ENCODE assay signal across 18 cellular contexts in genomic region chr4:2265113-2266110, GRCh38. TPM values are rescaled to one million over a fixed set of nuclear protein-coding genes. Genes with fewer than 3 reads are reported as not detected.
DNase-seq lines count a peak whose midpoint lies in the region; ATAC-seq and TF ChIP-seq lines count a peak whose summit lies in the region.
"Had no signal": no experiment of that assay in that cellular context is flagged by ENCODE, and none has a peak within 500 bp of the region (broad histone marks: within the 10 kb centered on the region; RNA-seq: fewer than 3 reads in every experiment).

No MANE protein-coding gene starts in this region.

- H2AK9ac ChIP-seq in IMR-90 (replicated peaks; ENCODE audit: low read depth, low read length, poor library complexity), result no peak overlapping the region

- peaks cover 7 to 11% of the 10 kb centered on the region in 2 experiments; a peak in 3 of 4 replicates for H3K79me1 ChIP-seq in IMR-90 (ENCODE audit: low read depth in 1 of 2, low read length in 2 of 2)

- H4K5ac ChIP-seq in IMR-90 (ENCODE audit: low read depth, low read length), result no peak overlapping the region

- H3K14ac ChIP-seq in IMR-90 (replicated peaks; ENCODE audit: low read depth, low read length), result no peak overlapping the region

- H4K20me1 ChIP-seq in IMR-90 (ENCODE audit: insufficient read depth, low read length), result no peaks in the 10 kb centered on the region
- peaks cover 6% of the 10 kb centered on the region for H4K20me1 ChIP-seq in Karpas-422 (ENCODE audit: insufficient read depth, low read depth, low read length)

- H3K4me1 Mint-ChIP-seq in chondrocyte (ENCODE audit: low read depth) (peaks cover 3% of the 10 kb centered on the region), progenitor cell of endocrine pancreas (ENCODE audit: low read depth) (no peaks in the 10 kb centered on the region)
- H3K4me1 Mint-ChIP-seq: activated CD4-positive, alpha-beta T cell treated with anti-CD3 and anti-CD28 coated beads, Interleukin-2, amount 10 ng/mL, durations not matched to agents 24 days and 14 days had no signal

- H3K9me3 ChIP-seq in IMR-90 (ENCODE audit: control insufficient read depth, insufficient read depth, low read length), result no peaks in the 10 kb centered on the region
- H3K9me3 ChIP-seq in lower lobe of right lung, result no peaks in the 10 kb centered on the region
- no peaks in the 10 kb centered on the region for H3K9me3 ChIP-seq in subcutaneous abdominal adipose tissue (ENCODE audit: control insufficient read depth in 5 of 5, low read length in 5 of 5)
- H3K9me3 ChIP-seq in Karpas-422 (ENCODE audit: low read length), result no peaks in the 10 kb centered on the region
- H3K9me3 ChIP-seq: BLaER1 treated with 17β-estradiol and CSF1 and Interleukin-3, amounts not matched to agents 10 nM and 100 nM; left lung had no signal

- H3K79me2 ChIP-seq in Karpas-422 (ENCODE audit: low read length), result peaks cover 9% of the 10 kb centered on the region

- POLR2A ChIA-PET in IMR-90 (lab: Charles Lee; ENCODE audit: unreplicated experiment), result no interaction called here

- DNase-seq in IMR-90, result no peak
- DNase-seq in chondrocyte (ENCODE audit: low spot score), result peak; percentile 68
- DNase-seq in lower lobe of right lung, result peak; percentile 38
- no peak for DNase-seq in stimulated activated CD4-positive, alpha-beta T cell treated with anti-CD3 and anti-CD28 coated beads, Interleukin-2, amount 100 ng/mL, for 24 hours
- no peak for DNase-seq in Karpas-422
- no peak for DNase-seq in progenitor cell of endocrine pancreas (ENCODE audit: low spot score, unreplicated experiment)
- DNase-seq: activated CD4-positive, alpha-beta T cell treated with anti-CD3 and anti-CD28 coated beads, Interleukin-2, amount 10 ng/mL, durations not matched to agents 24 days and 14 days; activated T-cell treated with anti-CD3 and anti-CD28 coated beads, Interleukin-2, amount 50 U/mL, for 48 hours; Kasumi-1; NCI-H187; NCI-H526; stimulated activated CD4-positive, alpha-beta T cell treated with anti-CD3 and anti-CD28 coated beads, Interleukin-1b, Interleukin-23, amount 100 ng/mL, for 48 hours had no signal

- no peak overlapping the region for H3K18ac ChIP-seq in IMR-90 (ENCODE audit: low read depth, low read length)

- no peak overlapping the region for H2BK120ac ChIP-seq in IMR-90 (ENCODE audit: low read depth, low read length)

- ATAC-seq in IMR-90 (ENCODE audit: low read depth) (no peak), lower lobe of right lung (no peak), HG03175 (IDR thresholded peaks at IDR 0.05; ENCODE audit: unreplicated experiment) (no peak)
- ATAC-seq: GM12878, left lung had no signal

- H3K36me3 Mint-ChIP-seq in chondrocyte (ENCODE audit: low read depth) (no peaks in the 10 kb centered on the region), progenitor cell of endocrine pancreas (ENCODE audit: insufficient read depth) (no peaks in the 10 kb centered on the region)

- H3K4me3 Mint-ChIP-seq in chondrocyte (ENCODE audit: unreplicated experiment) (no peak overlapping the region), progenitor cell of endocrine pancreas (ENCODE audit: low read depth) (no peak overlapping the region)
- H3K4me3 Mint-ChIP-seq: activated CD4-positive, alpha-beta T cell treated with anti-CD3 and anti-CD28 coated beads, Interleukin-2, amount 10 ng/mL, durations not matched to agents 24 days and 14 days; T-helper 2 cell treated with Interferon-gamma antibody and Interleukin-4, amounts not matched to agents 5 μg/mL and 100 μg/mL, for 36 hours had no signal

- no peaks in the 10 kb centered on the region for H3K36me3 ChIP-seq in IMR-90 (ENCODE audit: control insufficient read depth, insufficient read depth, low read length)
- H3K36me3 ChIP-seq in lower lobe of right lung, result no peaks in the 10 kb centered on the region
- H3K36me3 ChIP-seq in subcutaneous abdominal adipose tissue (ENCODE audit: control insufficient read depth in 5 of 5, insufficient read depth in 5 of 5, low read length in 5 of 5), result no peaks in the 10 kb centered on the region
- H3K36me3 ChIP-seq in Karpas-422 (ENCODE audit: insufficient read depth, low read length), result no peaks in the 10 kb centered on the region
- H3K36me3 ChIP-seq: left lung had no signal

- H2BK20ac ChIP-seq in IMR-90 (ENCODE audit: low read depth, low read length), result no peak overlapping the region

- no peaks in the 10 kb centered on the region for H3K9me1 ChIP-seq in IMR-90 (ENCODE audit: insufficient read depth, low read length)

- 93% methylated on average over 3 of the region's 19 CpGs; no CpG with 5 or more reads in 1 of the 2 experiments for WGBS in IMR-90 (ENCODE audit: extremely low coverage in 2 of 2, insufficient read length in 1 of 2), 2 experiments

- no peak overlapping the region for H3K56ac ChIP-seq in IMR-90 (ENCODE audit: extremely low read depth, insufficient read depth, low read length)

- in situ Hi-C loops in IMR-90 (cut with MboI; ENCODE audit: low sequenced_read_pairs), result no loop called here

- H3K27ac ChIP-seq in IMR-90 (ENCODE audit: insufficient read depth, low read length), result no peak overlapping the region
- peak overlapping the region; percentile 58 for H3K27ac ChIP-seq in lower lobe of right lung
- H3K27ac ChIP-seq in subcutaneous abdominal adipose tissue (ENCODE audit: low read depth, low read length), result peak overlapping the region; percentile 37
- H3K27ac ChIP-seq in Karpas-422 (ENCODE audit: low read length), result no peak overlapping the region
- H3K27ac ChIP-seq: BLaER1 treated with 17β-estradiol and CSF1 and Interleukin-3, amounts not matched to agents 10 nM and 100 nM had no signal

- intact Hi-C loops in IMR-90 (cut with micrococcal nuclease) (loop anchor here (10.0 kb wide), 1 partner anchor 149 kb away; the partner anchor contains the start of genes CFAP99 and ZFYVE28), lower lobe of right lung (cut with DNase I) (no loop called here)

- 0 out of 4 replicates have a peak overlapping the region, but pooled peaks of 1 of the 2 experiments have one; percentile 59 for H4K8ac ChIP-seq in IMR-90 (ENCODE audit: low read depth in 2 of 2, low read length in 2 of 2)

- H3K9ac ChIP-seq in IMR-90 (ENCODE audit: low read depth, low read length), result no peak overlapping the region
- peak overlapping the region in 3 of 5 donors; percentile 35 to 61 (median 57) for H3K9ac ChIP-seq in subcutaneous abdominal adipose tissue (ENCODE audit: low read length in 5 of 5)
- H3K9ac ChIP-seq in Karpas-422 (ENCODE audit: low read length), result no peak overlapping the region
- H3K9ac ChIP-seq: BLaER1 treated with 17β-estradiol and CSF1 and Interleukin-3, amounts not matched to agents 10 nM and 100 nM had no signal

- H3K9me2 ChIP-seq in Karpas-422 (replicated peaks; ENCODE audit: insufficient read depth, low read length), result no peaks in the 10 kb centered on the region

- H3K4me2 ChIP-seq in IMR-90 (ENCODE audit: low read depth, low read length) (no peak overlapping the region), Karpas-422 (ENCODE audit: low read depth, low read length, poor library complexity, severe bottlenecking) (no peak overlapping the region)

- H3K9me3 Mint-ChIP-seq in chondrocyte (ENCODE audit: low read depth) (no peaks in the 10 kb centered on the region), progenitor cell of endocrine pancreas (ENCODE audit: low read depth) (no peaks in the 10 kb centered on the region)
- H3K9me3 Mint-ChIP-seq: activated CD4-positive, alpha-beta T cell treated with anti-CD3 and anti-CD28 coated beads, Interleukin-2, amount 10 ng/mL, durations not matched to agents 24 days and 14 days; T-helper 2 cell treated with Interferon-gamma antibody and Interleukin-4, amounts not matched to agents 5 μg/mL and 100 μg/mL, for 36 hours had no signal

- 0 out of 2 replicates have a peak overlapping the region, but pooled peaks have one; percentile 43 for H3K4ac ChIP-seq in IMR-90 (ENCODE audit: low read depth, low read length)

- CTCF ChIA-PET in IMR-90 (lab: Yijun Ruan, JAX), result no interaction called here

- BruUV-seq in IMR-90 (replicated peaks; lab: Mats Ljungman, UMichigan), result no TSS peak

- TF ChIP-seq RAD21 in IMR-90 (IDR thresholded peaks at IDR 0.05; ENCODE audit: low read length), result no peak

- H3K27me3 ChIP-seq in IMR-90 (ENCODE audit: control insufficient read depth, insufficient read depth, low read length) (no peaks in the 10 kb centered on the region; the same call in 1 of the 2 replicates), lower lobe of right lung (ENCODE audit: low read depth) (no peaks in the 10 kb centered on the region), subcutaneous abdominal adipose tissue (ENCODE audit: control insufficient read depth in 5 of 5, insufficient read depth in 4 of 5, low read length in 5 of 5) (no peaks in the 10 kb centered on the region), Karpas-422 (ENCODE audit: low read length) (no peaks in the 10 kb centered on the region)
- H3K27me3 ChIP-seq: BLaER1 treated with 17β-estradiol and CSF1 and Interleukin-3, amounts not matched to agents 10 nM and 100 nM; left lung had no signal

- peak overlapping the region; percentile 14; the same call in 1 of the 2 replicates for H2AK5ac ChIP-seq in IMR-90 (ENCODE audit: low read depth, low read length)

- no peak overlapping the region for H2BK5ac ChIP-seq in IMR-90 (ENCODE audit: low read depth, low read length, poor library complexity, severe bottlenecking)

- H3K4me3 ChIP-seq in IMR-90 (ENCODE audit: insufficient read depth, low read depth, low read length) (no peak overlapping the region), lower lobe of right lung (peak overlapping the region; percentile 0), subcutaneous abdominal adipose tissue (ENCODE audit: low read depth in 1 of 5, low read length in 5 of 5) (peak overlapping the region in 2 of 5 donors; percentile 17 to 38), Karpas-422 (ENCODE audit: low read length) (no peak overlapping the region)
- H3K4me3 ChIP-seq: BLaER1 treated with 17β-estradiol and CSF1 and Interleukin-3, amounts not matched to agents 10 nM and 100 nM; GM12878; left lung had no signal

- no peak overlapping the region for H4K91ac ChIP-seq in IMR-90 (ENCODE audit: insufficient read depth, low read depth, low read length)

- TF ChIP-seq POLR2A in IMR-90 (IDR thresholded peaks at IDR 0.05; ENCODE audit: low read depth, low read length), result no peak

- H2BK15ac ChIP-seq in IMR-90 (ENCODE audit: low read depth, low read length), result no peak overlapping the region

- H3K4me1 ChIP-seq in IMR-90 (ENCODE audit: control insufficient read depth, insufficient read depth, low read length), result peaks cover 3% of the 10 kb centered on the region; the same call in 1 of the 2 replicates
- peaks cover 38% of the 10 kb centered on the region for H3K4me1 ChIP-seq in lower lobe of right lung
- H3K4me1 ChIP-seq in subcutaneous abdominal adipose tissue (ENCODE audit: control insufficient read depth in 5 of 5, insufficient read depth in 5 of 5, low read length in 5 of 5), result peaks cover 7 to 48% (median 41%) of the 10 kb centered on the region in 5 donors
- peaks cover 28% of the 10 kb centered on the region for H3K4me1 ChIP-seq in Karpas-422 (ENCODE audit: low read length)

- dilution Hi-C loops in IMR-90 (cut with HindIII; ENCODE audit: low sequenced_read_pairs, unreplicated experiment), result no loop called here

- H2AFZ ChIP-seq in IMR-90 (replicated peaks; ENCODE audit: low read length, poor library complexity), result peak overlapping the region; percentile 86
- no peak overlapping the region for H2AFZ ChIP-seq in Karpas-422 (ENCODE audit: low read length)

- TF ChIP-seq CTCF in IMR-90 (conservative IDR thresholded peaks at IDR 0.05; ENCODE audit: low read depth, low read length), result no peak
- TF ChIP-seq CTCF in chondrocyte (IDR thresholded peaks at IDR 0.05), result peak; percentile 23
- TF ChIP-seq CTCF in lower lobe of right lung (IDR thresholded peaks at IDR 0.05), result no peak
- TF ChIP-seq CTCF in progenitor cell of endocrine pancreas (IDR thresholded peaks at IDR 0.05; ENCODE audit: unreplicated experiment), result no peak

- no peak overlapping the region for H3K27ac Mint-ChIP-seq in chondrocyte (ENCODE audit: unreplicated experiment)
- no peak overlapping the region for H3K27ac Mint-ChIP-seq in progenitor cell of endocrine pancreas
- H3K27ac Mint-ChIP-seq: activated CD4-positive, alpha-beta T cell treated with anti-CD3 and anti-CD28 coated beads, Interleukin-2, amount 10 ng/mL, durations not matched to agents 24 days and 14 days; T-helper 2 cell treated with Interferon-gamma antibody and Interleukin-4, amounts not matched to agents 5 μg/mL and 100 μg/mL, for 36 hours had no signal

- H3K27me3 Mint-ChIP-seq in chondrocyte (ENCODE audit: low read depth), result no peaks in the 10 kb centered on the region
- no peaks in the 10 kb centered on the region for H3K27me3 Mint-ChIP-seq in progenitor cell of endocrine pancreas
- H3K27me3 Mint-ChIP-seq: activated CD4-positive, alpha-beta T cell treated with anti-CD3 and anti-CD28 coated beads, Interleukin-2, amount 10 ng/mL, durations not matched to agents 24 days and 14 days had no signal

- no peak overlapping the region for H3K23ac ChIP-seq in IMR-90 (ENCODE audit: low read depth, low read length)

RNA-seq across cellular contexts. Expression of gene MXD4, which starts 3.5 kb away (rescaled TPM):
- total RNA-seq in IMR-90 (2012; rRNA removed) (22.8 and 25.6 TPM in 2 replicates), chondrocyte (80.3 to 114 TPM (median 82.7 TPM) in 3 replicates), lower lobe of right lung (74.3 TPM), progenitor cell of endocrine pancreas (103 and 121 TPM in 2 replicates)
- 54.4 and 63.6 TPM in 2 replicates for polyA plus RNA-seq in IMR-90 (2012; rRNA removed)
- polyA plus RNA-seq in IMR-90 (2012; cell fraction: cytosol; rRNA removed), result 57.4 and 87.5 TPM in 2 replicates
- polyA plus RNA-seq in IMR-90 (2012; cell fraction: nucleus; rRNA removed; ENCODE audit: low replicate concordance), result 81.6 and 159 TPM in 2 replicates
- 33.2 and 73.9 TPM in 2 replicates for total RNA-seq in Karpas-422 (2014; rRNA removed; shearing (Covaris generic); ENCODE audit: low replicate concordance)

RNA-seq across cellular contexts. Expression of gene HAUS3, which starts 23.5 kb away (rescaled TPM):
- 4.3 and 6.9 TPM in 2 replicates for total RNA-seq in IMR-90 (2012; rRNA removed)
- 3.6 and 4.8 TPM in 2 replicates for polyA plus RNA-seq in IMR-90 (2012; rRNA removed)
- polyA plus RNA-seq in IMR-90 (2012; cell fraction: cytosol; rRNA removed), result 3.0 and 5.8 TPM in 2 replicates
- polyA plus RNA-seq in IMR-90 (2012; cell fraction: nucleus; rRNA removed; ENCODE audit: low replicate concordance), result 9.9 and 13.2 TPM in 2 replicates
- 8.6 to 12.5 TPM (median 10.0 TPM) in 3 replicates for total RNA-seq in chondrocyte
- total RNA-seq in lower lobe of right lung, result 12.3 TPM
- 13.7 and 14.6 TPM in 2 replicates for total RNA-seq in Karpas-422 (2014; rRNA removed; shearing (Covaris generic); ENCODE audit: low replicate concordance)
- 18.1 and 18.3 TPM in 2 replicates for total RNA-seq in progenitor cell of endocrine pancreas

RNA-seq across cellular contexts. Expression of gene POLN, which starts 23.5 kb away (rescaled TPM):
- total RNA-seq in IMR-90 (2012; rRNA removed) (0.72 and 1.1 TPM in 2 replicates), chondrocyte (3.8 to 9.1 TPM (median 5.5 TPM) in 3 replicates), lower lobe of right lung (2.2 TPM), progenitor cell of endocrine pancreas (5.0 and 5.9 TPM in 2 replicates)
- 0.63 and 0.82 TPM in 2 replicates for polyA plus RNA-seq in IMR-90 (2012; rRNA removed)
- 0.03 and 0.63 TPM in 2 replicates for polyA plus RNA-seq in IMR-90 (2012; cell fraction: cytosol; rRNA removed)
- 3.3 and 5.4 TPM in 2 replicates for polyA plus RNA-seq in IMR-90 (2012; cell fraction: nucleus; rRNA removed; ENCODE audit: low replicate concordance)
- total RNA-seq in Karpas-422 (2014; rRNA removed; shearing (Covaris generic); ENCODE audit: low replicate concordance), result 2.7 and 4.3 TPM in 2 replicates

Comparison
In these comparisons a context has a peak if more than half of its experiments do, and no peak if none do; other contexts are left out.
1. DNase-seq: peak in chondrocyte (single experiment) and lower lobe of right lung (single experiment); none in IMR-90 (single experiment), stimulated activated CD4-positive, alpha-beta T cell treated with anti-CD3 and anti-CD28 coated beads, Interleukin-2, amount 100 ng/mL, for 24 hours (0 of 2), Karpas-422 (single experiment) and progenitor cell of endocrine pancreas (single experiment).
2. H3K27ac ChIP-seq: peak in lower lobe of right lung (single experiment) and subcutaneous abdominal adipose tissue (single experiment); none in IMR-90 (single experiment) and Karpas-422 (single experiment).
3. H3K9ac ChIP-seq: peak in subcutaneous abdominal adipose tissue (3 of 5); none in IMR-90 (single experiment) and Karpas-422 (single experiment).